ENCODE assay signal across 1 cellular context in the genomic region with DNA sequence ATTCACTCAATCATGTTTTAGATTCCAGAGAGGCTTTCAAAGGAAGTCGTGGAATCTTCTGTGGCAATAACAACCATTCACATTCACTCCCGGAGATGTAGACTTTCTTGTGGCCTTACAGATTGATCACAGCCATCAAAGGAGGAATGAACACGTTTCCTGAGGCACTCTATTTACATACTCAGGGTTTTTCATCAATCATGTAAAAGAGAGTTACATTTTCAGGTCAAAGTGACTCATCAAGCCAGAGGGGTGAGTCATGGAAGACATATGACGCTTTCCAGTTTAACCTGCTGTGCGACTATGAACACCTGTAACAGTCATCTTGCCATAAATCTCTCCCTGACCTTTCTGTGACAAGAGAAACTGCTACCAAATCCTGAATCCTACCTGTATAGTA.
TF ChIP-seq lines count a peak whose summit lies in the region.

No MANE protein-coding gene starts in this region.

TF ChIP-seq in HepG2, 621 proteins besides CTCF, POLR2A, EP300 and RAD21 (continued from another document):
- TF ChIP-seq, protein P1, sequence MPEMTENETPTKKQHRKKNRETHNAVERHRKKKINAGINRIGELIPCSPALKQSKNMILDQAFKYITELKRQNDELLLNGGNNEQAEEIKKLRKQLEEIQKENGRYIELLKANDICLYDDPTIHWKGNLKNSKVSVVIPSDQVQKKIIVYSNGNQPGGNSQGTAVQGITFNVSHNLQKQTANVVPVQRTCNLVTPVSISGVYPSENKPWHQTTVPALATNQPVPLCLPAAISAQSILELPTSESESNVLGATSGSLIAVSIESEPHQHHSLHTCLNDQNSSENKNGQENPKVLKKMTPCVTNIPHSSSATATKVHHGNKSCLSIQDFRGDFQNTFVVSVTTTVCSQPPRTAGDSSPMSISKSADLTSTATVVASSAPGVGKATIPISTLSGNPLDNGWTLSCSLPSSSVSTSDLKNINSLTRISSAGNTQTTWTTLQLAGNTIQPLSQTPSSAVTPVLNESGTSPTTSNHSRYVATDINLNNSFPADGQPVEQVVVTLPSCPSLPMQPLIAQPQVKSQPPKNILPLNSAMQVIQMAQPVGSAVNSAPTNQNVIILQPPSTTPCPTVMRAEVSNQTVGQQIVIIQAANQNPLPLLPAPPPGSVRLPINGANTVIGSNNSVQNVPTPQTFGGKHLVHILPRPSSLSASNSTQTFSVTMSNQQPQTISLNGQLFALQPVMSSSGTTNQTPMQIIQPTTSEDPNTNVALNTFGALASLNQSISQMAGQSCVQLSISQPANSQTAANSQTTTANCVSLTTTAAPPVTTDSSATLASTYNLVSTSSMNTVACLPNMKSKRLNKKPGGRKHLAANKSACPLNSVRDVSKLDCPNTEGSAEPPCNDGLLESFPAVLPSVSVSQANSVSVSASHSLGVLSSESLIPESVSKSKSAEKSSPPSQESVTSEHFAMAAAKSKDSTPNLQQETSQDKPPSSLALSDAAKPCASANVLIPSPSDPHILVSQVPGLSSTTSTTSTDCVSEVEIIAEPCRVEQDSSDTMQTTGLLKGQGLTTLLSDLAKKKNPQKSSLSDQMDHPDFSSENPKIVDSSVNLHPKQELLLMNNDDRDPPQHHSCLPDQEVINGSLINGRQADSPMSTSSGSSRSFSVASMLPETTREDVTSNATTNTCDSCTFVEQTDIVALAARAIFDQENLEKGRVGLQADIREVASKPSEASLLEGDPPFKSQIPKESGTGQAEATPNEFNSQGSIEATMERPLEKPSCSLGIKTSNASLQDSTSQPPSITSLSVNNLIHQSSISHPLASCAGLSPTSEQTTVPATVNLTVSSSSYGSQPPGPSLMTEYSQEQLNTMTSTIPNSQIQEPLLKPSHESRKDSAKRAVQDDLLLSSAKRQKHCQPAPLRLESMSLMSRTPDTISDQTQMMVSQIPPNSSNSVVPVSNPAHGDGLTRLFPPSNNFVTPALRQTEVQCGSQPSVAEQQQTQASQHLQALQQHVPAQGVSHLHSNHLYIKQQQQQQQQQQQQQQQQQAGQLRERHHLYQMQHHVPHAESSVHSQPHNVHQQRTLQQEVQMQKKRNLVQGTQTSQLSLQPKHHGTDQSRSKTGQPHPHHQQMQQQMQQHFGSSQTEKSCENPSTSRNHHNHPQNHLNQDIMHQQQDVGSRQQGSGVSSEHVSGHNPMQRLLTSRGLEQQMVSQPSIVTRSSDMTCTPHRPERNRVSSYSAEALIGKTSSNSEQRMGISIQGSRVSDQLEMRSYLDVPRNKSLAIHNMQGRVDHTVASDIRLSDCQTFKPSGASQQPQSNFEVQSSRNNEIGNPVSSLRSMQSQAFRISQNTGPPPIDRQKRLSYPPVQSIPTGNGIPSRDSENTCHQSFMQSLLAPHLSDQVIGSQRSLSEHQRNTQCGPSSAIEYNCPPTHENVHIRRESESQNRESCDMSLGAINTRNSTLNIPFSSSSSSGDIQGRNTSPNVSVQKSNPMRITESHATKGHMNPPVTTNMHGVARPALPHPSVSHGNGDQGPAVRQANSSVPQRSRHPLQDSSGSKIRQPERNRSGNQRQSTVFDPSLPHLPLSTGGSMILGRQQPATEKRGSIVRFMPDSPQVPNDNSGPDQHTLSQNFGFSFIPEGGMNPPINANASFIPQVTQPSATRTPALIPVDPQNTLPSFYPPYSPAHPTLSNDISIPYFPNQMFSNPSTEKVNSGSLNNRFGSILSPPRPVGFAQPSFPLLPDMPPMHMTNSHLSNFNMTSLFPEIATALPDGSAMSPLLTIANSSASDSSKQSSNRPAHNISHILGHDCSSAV (CRISPR knock-in tag; IDR thresholded peaks at IDR 0.05; ENCODE audit: borderline replicate concordance) = no peak
- no peak for TF ChIP-seq PHF8 (CRISPR knock-in tag; IDR thresholded peaks at IDR 0.05)
TF ChIP-seq in HepG2: peak in this region for 63.
